In the genomic region with DNA sequence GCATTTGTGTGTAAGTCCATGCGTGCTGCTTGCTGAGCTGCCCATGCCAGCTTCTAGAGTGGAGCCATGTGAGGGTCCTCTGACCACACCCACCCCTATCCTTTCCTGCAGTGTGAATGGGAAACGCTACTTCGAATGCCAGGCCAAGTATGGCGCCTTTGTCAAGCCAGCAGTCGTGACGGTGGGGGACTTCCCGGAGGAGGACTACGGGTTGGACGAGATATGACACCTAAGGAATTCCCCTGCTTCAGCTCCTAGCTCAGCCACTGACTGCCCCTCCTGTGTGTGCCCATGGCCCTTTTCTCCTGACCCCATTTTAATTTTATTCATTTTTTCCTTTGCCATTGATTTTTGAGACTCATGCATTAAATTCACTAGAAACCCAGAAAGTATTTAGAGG, we compare ENCODE assay signal across 26 cellular contexts. TPM values are rescaled to one million over a fixed set of nuclear protein-coding genes. Genes with fewer than 3 reads are reported as not detected.
DNase-seq lines count a peak whose midpoint lies in the region; ATAC-seq and FAIRE-seq lines count a peak whose summit lies in the region.
"Had no signal": no experiment of that assay in that cellular context is flagged by ENCODE, and none has a peak within 500 bp of the region (broad histone marks: within the 10 kb centered on the region; RNA-seq: fewer than 3 reads in every experiment).

No MANE protein-coding gene starts in this region.

- no peaks in the 10 kb centered on the region for H3K27me3 ChIP-seq in right cardiac atrium (ENCODE audit: control insufficient read depth, insufficient read depth)
- H3K27me3 ChIP-seq in mesenchymal stem cell (ENCODE audit: control insufficient read depth in 1 of 2, insufficient read depth in 1 of 2, low read length in 2 of 2): no peaks in the 10 kb centered on the region
- H3K27me3 ChIP-seq: pancreas, right lobe of liver had no signal

- H3K9me3 ChIP-seq in right cardiac atrium (ENCODE audit: control insufficient read depth, low read length): no peaks in the 10 kb centered on the region
- H3K9me3 ChIP-seq in T-helper 17 cell (ENCODE audit: control insufficient read depth, low read length, poor library complexity, severe bottlenecking): no peaks in the 10 kb centered on the region
- no peaks in the 10 kb centered on the region for H3K9me3 ChIP-seq in mesenchymal stem cell (ENCODE audit: control insufficient read depth, low read length)
- H3K9me3 ChIP-seq: pancreas, right lobe of liver had no signal

- intact Hi-C loops in Right ventricle myocardium inferior (cut with DNase I) (no loop called here), right cardiac atrium (cut with DNase I) (loop anchor here in 2 of 4 donors (5.0 kb wide), 1 partner anchor 47 kb away; no protein-coding TSS in a partner anchor)

- H3K23ac ChIP-seq in mesenchymal stem cell (ENCODE audit: low read length in 2 of 2): no peak overlapping the region

- H3K4me1 ChIP-seq in right cardiac atrium (ENCODE audit: control insufficient read depth, insufficient read depth, low read length) (no peaks in the 10 kb centered on the region), mesenchymal stem cell (ENCODE audit: control insufficient read depth, insufficient read depth, low read depth, low read length) (peaks cover 8% of the 10 kb centered on the region)

- H3K27ac ChIP-seq in right cardiac atrium (ENCODE audit: low read length): no peak overlapping the region
- no peak overlapping the region for H3K27ac ChIP-seq in mesenchymal stem cell (ENCODE audit: low read length, poor library complexity, severe bottlenecking)
- H3K27ac ChIP-seq: pancreas, right lobe of liver, WERI-Rb-1 had no signal

- H2BK5ac ChIP-seq in mesenchymal stem cell (ENCODE audit: low read depth, low read length, poor library complexity, severe bottlenecking): no peak overlapping the region

- peak overlapping the region in 1 of 2 experiments; percentile 10 for H2BK12ac ChIP-seq in mesenchymal stem cell (ENCODE audit: low read length in 2 of 2)

- H3K27ac Mint-ChIP-seq in T-helper 17 cell: peak overlapping the region; percentile 82

- H3K36me3 ChIP-seq in mesenchymal stem cell (ENCODE audit: control insufficient read depth in 1 of 2, insufficient read depth in 2 of 2, low read depth in 1 of 2, low read length in 2 of 2): peaks cover 45 to 59% of the 10 kb centered on the region in 2 experiments

- no peak overlapping the region for H3K4ac ChIP-seq in mesenchymal stem cell (ENCODE audit: low read depth in 1 of 2, low read length in 2 of 2)

- WGBS in right cardiac atrium: 82% methylated on average over 9 of the region's 9 CpGs
- WGBS in mesenchymal stem cell: 96% methylated on average over 9 of the region's 9 CpGs

- no peak overlapping the region for H3K4me2 ChIP-seq in mesenchymal stem cell (ENCODE audit: low read length, poor library complexity, severe bottlenecking)

- no peak overlapping the region for H2AK5ac ChIP-seq in mesenchymal stem cell (ENCODE audit: low read length, severe bottlenecking)

- FAIRE-seq in GM19239 (lab: Jason Lieb, UNC): no peak
- FAIRE-seq: frontal cortex, pancreas had no signal

- no peak overlapping the region for H3K9ac ChIP-seq in mesenchymal stem cell (ENCODE audit: low read length)

- H3K4me1 Mint-ChIP-seq in T-helper 17 cell: peaks cover 6% of the 10 kb centered on the region

- no peak overlapping the region for H3K14ac ChIP-seq in mesenchymal stem cell (ENCODE audit: low read length in 2 of 2)

- H3K18ac ChIP-seq in mesenchymal stem cell (ENCODE audit: low read depth in 1 of 2, low read length in 2 of 2): no peak overlapping the region

- no peak for ATAC-seq in Right ventricle myocardium inferior
- no peak for ATAC-seq in right cardiac atrium
- no peak for ATAC-seq in T-helper 17 cell
- ATAC-seq in GM19328 (IDR thresholded peaks at IDR 0.05; ENCODE audit: unreplicated experiment): no peak
- ATAC-seq: esophagus mucosa, pancreas, right lobe of liver had no signal

- H4K91ac ChIP-seq in mesenchymal stem cell (ENCODE audit: low read length): no peak overlapping the region

- no peak overlapping the region for H3K4me3 Mint-ChIP-seq in T-helper 17 cell

- H3K27me3 Mint-ChIP-seq in T-helper 17 cell: no peaks in the 10 kb centered on the region

- no peak overlapping the region for H3K4me3 ChIP-seq in right cardiac atrium (ENCODE audit: low read length)
- no peak overlapping the region for H3K4me3 ChIP-seq in mesenchymal stem cell (ENCODE audit: insufficient read depth in 1 of 2, low read depth in 1 of 2, low read length in 2 of 2)
- H3K4me3 ChIP-seq: pancreas, right lobe of liver had no signal

- H4K8ac ChIP-seq in mesenchymal stem cell (ENCODE audit: low read length): no peak overlapping the region

- H3K36me3 Mint-ChIP-seq in T-helper 17 cell (ENCODE audit: low read depth): peaks cover 5% of the 10 kb centered on the region

- H2BK15ac ChIP-seq in mesenchymal stem cell (ENCODE audit: low read depth, poor library complexity, severe bottlenecking): no peak overlapping the region

- peak overlapping the region; percentile 30 for H2AFZ ChIP-seq in mesenchymal stem cell (ENCODE audit: low read depth, low read length)

- H3K79me1 ChIP-seq in mesenchymal stem cell (replicated peaks; ENCODE audit: low read length, poor library complexity, severe bottlenecking): peaks cover 18% of the 10 kb centered on the region

- DNase-seq in Right ventricle myocardium inferior (ENCODE audit: missing footprints) (peak; percentile 35), right cardiac atrium (no peak), T-helper 17 cell (no peak), mesenchymal stem cell (no peak), GM03348 (ENCODE audit: low spot score) (no peak), GM19239 (ENCODE audit: insufficient read length, low spot score) (no peak)
- DNase-seq: activated effector memory CD4-positive, alpha-beta T cell treated with anti-CD3 and anti-CD28 coated beads, Interleukin-2, amount 50 U/mL, for 16 hours; aorta; central memory CD4-positive, alpha-beta T cell; DMS79; effector CD4-positive, alpha-beta T cell; Karpas-422; NCI-H187; NCI-H748 treated with DMSO at 0.1 percent for 48 hours; OCI-M1; pancreas; right lobe of liver; SHP77; stimulated activated CD4-positive, alpha-beta T cell treated with anti-CD3 and anti-CD28 coated beads, Interleukin-15, amount 100 ng/mL, for 24 hours; WERI-Rb-1 had no signal

- H2BK120ac ChIP-seq in mesenchymal stem cell (ENCODE audit: low read depth, low read length): no peak overlapping the region

RNA-seq across cellular contexts. Expression of gene TBCB, which starts 10.3 kb away (rescaled TPM):
- total RNA-seq in Right ventricle myocardium inferior (114 TPM), right cardiac atrium (10 to 100 TPM; 76.8 to 99.7 (median 80.3) TPM), T-helper 17 cell (100 to 1,000 TPM; 127 to 131 TPM)
- 101 TPM for polyA plus RNA-seq in right cardiac atrium
- 280 TPM for polyA plus RNA-seq in mesenchymal stem cell (2013, experiment 1 of 2)
- polyA plus RNA-seq in mesenchymal stem cell (2013, experiment 2 of 2): 280 TPM

RNA-seq across cellular contexts. Expression of gene POLR2I, which starts 10.9 kb away (rescaled TPM):
- total RNA-seq in Right ventricle myocardium inferior (145 TPM), right cardiac atrium (100 to 1,000 TPM in 3 of 4 donors, 10 to 100 TPM in 1; 96.6 to 140 (median 122) TPM), T-helper 17 cell (10 to 100 TPM; 26.4 to 28.2 TPM)
- 121 TPM for polyA plus RNA-seq in right cardiac atrium
- polyA plus RNA-seq in mesenchymal stem cell (2013, experiment 1 of 2): 99.3 TPM
- polyA plus RNA-seq in mesenchymal stem cell (2013, experiment 2 of 2): 102 TPM

RNA-seq across cellular contexts. Expression of gene CAPNS1, which starts 14.3 kb away (rescaled TPM):
- total RNA-seq in Right ventricle myocardium inferior: 854 TPM
- 100 to 1,000 TPM; 542 to 668 (median 632) TPM for total RNA-seq in right cardiac atrium
- 726 TPM for polyA plus RNA-seq in right cardiac atrium
- total RNA-seq in T-helper 17 cell: 100 to 1,000 TPM; 323 to 327 TPM
- polyA plus RNA-seq in mesenchymal stem cell (2013, experiment 1 of 2): 965 TPM
- polyA plus RNA-seq in mesenchymal stem cell (2013, experiment 2 of 2): 966 TPM

RNA-seq across cellular contexts. Expression of gene OVOL3, which starts 14.6 kb away (rescaled TPM):
- total RNA-seq in Right ventricle myocardium inferior (not detected), right cardiac atrium (not detected), T-helper 17 cell (not detected)
- not detected for polyA plus RNA-seq in right cardiac atrium
- polyA plus RNA-seq in mesenchymal stem cell (2013, experiment 1 of 2): not detected
- polyA plus RNA-seq in mesenchymal stem cell (2013, experiment 2 of 2): not detected
- total RNA-seq: aorta; esophagus mucosa; frontal cortex; kidney epithelial cell; lung microvascular endothelial cell; pancreas; right lobe of liver; T-helper 2 cell treated with Interferon-gamma antibody and Interleukin-4, amounts not matched to agents 100 ng/mL and 5 ng/mL, for 36 hours had no signal
- polyA plus RNA-seq: aorta, pancreas had no signal

RNA-seq across cellular contexts. Expression of gene COX7A1, which starts 26.7 kb away (rescaled TPM):
- total RNA-seq in Right ventricle myocardium inferior (3,337 TPM), right cardiac atrium (1,000 to 10,000 TPM; 1,675 to 2,458 (median 2,091) TPM), T-helper 17 cell (not detected)
- polyA plus RNA-seq in right cardiac atrium: 1,566 TPM
- polyA plus RNA-seq in mesenchymal stem cell (2013, experiment 1 of 2): not detected
- polyA plus RNA-seq in mesenchymal stem cell (2013, experiment 2 of 2): not detected
- total RNA-seq: T-helper 2 cell treated with Interferon-gamma antibody and Interleukin-4, amounts not matched to agents 100 ng/mL and 5 ng/mL, for 36 hours had no signal
